ENCODE assay signal across 31 cellular contexts in genomic region chr9:93076101-93076791, GRCh38. TPM values are rescaled to one million over a fixed set of nuclear protein-coding genes. Genes with fewer than 3 reads are reported as not detected.
"Had no signal": no experiment of that assay in that cellular context is flagged by ENCODE, and none has a peak within 500 bp of the region (broad histone marks: within the 10 kb centered on the region; RNA-seq: fewer than 3 reads in every experiment).

No MANE protein-coding gene starts in this region.

- H3K4me1 ChIP-seq: parathyroid adenoma, psoas muscle had no signal

- ATAC-seq: heart right ventricle; left lung; lower lobe of right lung; psoas muscle; stimulated activated naive B cell treated with anti-CD40 and anti-IgM and Interleukin-4, amounts not matched to agents 10 μg/mL and 1 μg/mL and 100 μg/mL, for 72 hours had no signal

- H3K9me3 ChIP-seq: esophagus squamous epithelium, heart right ventricle, left lung, lower lobe of right lung, psoas muscle, sigmoid colon, tibial nerve had no signal

- H3K9me3 Mint-ChIP-seq: activated T-helper 1 cell treated with anti-CD3 and anti-CD28 coated beads, Interleukin-12 subunit alpha, Interleukin-12 subunit beta, Interleukin-2, Interleukin-4 antibody, amounts not matched to agents 30 ng/mL and 10 ng/mL and 1 ng/mL, durations not matched to agents 14 hours and 24 hours and 36 hours; central memory CD8-positive, alpha-beta T cell; dendritic cell treated with granulocyte-macrophage colony-stimulating factor and Interleukin-4, amounts not matched to agents 40 ng/mL and 50 ng/mL, for 4 days; nephron; stimulated activated naive B cell treated with anti-CD40 and anti-IgM and Interleukin-4, amounts not matched to agents 10 μg/mL and 1 μg/mL and 100 μg/mL, for 72 hours had no signal

- H3K27me3 Mint-ChIP-seq: central memory CD8-positive, alpha-beta T cell; dendritic cell treated with granulocyte-macrophage colony-stimulating factor and Interleukin-4, amounts not matched to agents 40 ng/mL and 50 ng/mL, for 4 days; stimulated activated naive B cell treated with anti-CD40 and anti-IgM and Interleukin-4, amounts not matched to agents 10 μg/mL and 1 μg/mL and 100 μg/mL, for 72 hours had no signal

- DNase-seq: activated CD4-positive, alpha-beta T cell treated with anti-CD3 and anti-CD28 coated beads, Interleukin-2, amount 50 U/mL, for 1 hour; activated CD4-positive, CD25-positive, alpha-beta regulatory T cell treated with anti-CD3 and anti-CD28 coated beads, Interleukin-2, amount 50 U/mL, for 72 hours; activated gamma-delta T cell; activated naive CD4-positive, alpha-beta T cell treated with anti-CD3 and anti-CD28 coated beads, Interleukin-2, amount 50 U/mL, for 16 hours; activated T-cell treated with anti-CD3 and anti-CD28 coated beads for 4 hours; anterior cingulate cortex; effector CD4-positive, alpha-beta T cell; esophagus squamous epithelium; foreskin melanocyte; heart right ventricle; left lung; lower lobe of right lung; mesenchymal stem cell; psoas muscle; sigmoid colon; small intestine; stimulated activated CD4-positive, alpha-beta T cell treated with anti-CD3 and anti-CD28 coated beads, Interleukin-4, amount 100 ng/mL, for 4 hours; stimulated activated CD8-positive, alpha-beta memory T cell treated with anti-CD3 and anti-CD28 coated beads, Interleukin-4, amount 100 ng/mL, for 48 hours; stimulated activated naive B cell treated with anti-CD40 and anti-IgM and Interleukin-4, amounts not matched to agents 10 μg/mL and 1 μg/mL and 100 μg/mL, for 72 hours; T-helper 9 cell had no signal

- H3K4me3 Mint-ChIP-seq: activated T-helper 1 cell treated with anti-CD3 and anti-CD28 coated beads, Interleukin-12 subunit alpha, Interleukin-12 subunit beta, Interleukin-2, Interleukin-4 antibody, amounts not matched to agents 30 ng/mL and 10 ng/mL and 1 ng/mL, durations not matched to agents 14 hours and 24 hours and 36 hours; central memory CD8-positive, alpha-beta T cell; dendritic cell treated with granulocyte-macrophage colony-stimulating factor and Interleukin-4, amounts not matched to agents 40 ng/mL and 50 ng/mL, for 4 days; nephron; stimulated activated naive B cell treated with anti-CD40 and anti-IgM and Interleukin-4, amounts not matched to agents 10 μg/mL and 1 μg/mL and 100 μg/mL, for 72 hours had no signal

- H3K36me3 ChIP-seq: esophagus squamous epithelium, lower lobe of right lung, sigmoid colon, tibial nerve had no signal

- H3K27ac Mint-ChIP-seq: activated T-helper 1 cell treated with anti-CD3 and anti-CD28 coated beads, Interleukin-12 subunit alpha, Interleukin-12 subunit beta, Interleukin-2, Interleukin-4 antibody, amounts not matched to agents 30 ng/mL and 10 ng/mL and 1 ng/mL, durations not matched to agents 14 hours and 24 hours and 36 hours; dendritic cell treated with granulocyte-macrophage colony-stimulating factor and Interleukin-4, amounts not matched to agents 40 ng/mL and 50 ng/mL, for 4 days; nephron had no signal

- H3K4me3 ChIP-seq: esophagus squamous epithelium, heart right ventricle, left lung, lower lobe of right lung, psoas muscle, sigmoid colon, tibial nerve had no signal

- H3K27ac ChIP-seq: epithelial cell of prostate, esophagus squamous epithelium, heart right ventricle, left lung, lower lobe of right lung, parathyroid adenoma, psoas muscle, sigmoid colon, tibial nerve had no signal

- H3K9ac ChIP-seq: parathyroid adenoma had no signal

- FAIRE-seq: bronchial epithelial cell, endometrium, small intestine, TTC549 had no signal

RNA-seq across cellular contexts. Expression of gene SUSD3, which starts 17.7 kb away (rescaled TPM):
- total RNA-seq: glomerular endothelial cell had no signal
